In genomic region chr10:33304553-33304952, GRCh38 we compare ENCODE assay signal across 19 cellular contexts. TPM values are rescaled to one million over a fixed set of nuclear protein-coding genes. Genes with fewer than 3 reads are reported as not detected.
"Had no signal": no experiment of that assay in that cellular context is flagged by ENCODE, and none has a peak within 500 bp of the region (broad histone marks: within the 10 kb centered on the region; RNA-seq: fewer than 3 reads in every experiment).

No MANE protein-coding gene starts in this region.

- DNase-seq: activated CD4-positive, alpha-beta memory T cell treated with anti-CD3 and anti-CD28 coated beads, Interleukin-2, amount 10 ng/mL, durations not matched to agents 7 days and 5 days; activated CD8-positive, alpha-beta memory T cell treated with anti-CD3 and anti-CD28 coated beads, Interleukin-2, amount 50 U/mL, for 4 hours; activated naive CD4-positive, alpha-beta T cell; aorta; endodermal cell; foreskin fibroblast; head of caudate nucleus; left ventricle myocardium superior; midbrain; naive thymus-derived CD4-positive, alpha-beta T cell; sigmoid colon; stimulated activated CD4-positive, alpha-beta T cell treated with anti-CD3 and anti-CD28 coated beads, Interleukin-15, amount 100 ng/mL, for 24 hours; stimulated activated CD4-positive, alpha-beta T cell treated with anti-CD3 and anti-CD28 coated beads, Interleukin-4, amount 100 ng/mL, for 24 hours had no signal

- FAIRE-seq: bronchial epithelial cell, keratinocyte had no signal

- ATAC-seq: left ventricle myocardium superior; naive thymus-derived CD4-positive, alpha-beta T cell had no signal

- H3K36me3 Mint-ChIP-seq: naive thymus-derived CD4-positive, alpha-beta T cell had no signal

- H3K27ac ChIP-seq: prostate gland had no signal

- H3K27me3 ChIP-seq: sigmoid colon had no signal

- H3K9me3 Mint-ChIP-seq: activated CD4-positive, alpha-beta memory T cell treated with anti-CD3 and anti-CD28 coated beads, Interleukin-2, amount 10 ng/mL, durations not matched to agents 7 days and 5 days; endodermal cell; stimulated activated naive CD8-positive, alpha-beta T cell treated with anti-CD3 and anti-CD28 coated beads, Interleukin-15, Interleukin-2, amounts not matched to agents 100 ng/mL and 50 ng/mL, for 24 hours; T-helper 2 cell treated with Interferon-gamma antibody and Interleukin-4, amounts not matched to agents 5 μg/mL and 100 μg/mL, for 36 hours had no signal

- H3K4me1 ChIP-seq: prostate gland had no signal

- H3K27ac Mint-ChIP-seq: activated CD4-positive, alpha-beta memory T cell treated with anti-CD3 and anti-CD28 coated beads, Interleukin-2, amount 10 ng/mL, durations not matched to agents 7 days and 5 days; activated T-helper 1 cell treated with anti-CD3 and anti-CD28 coated beads, Interleukin-12 subunit alpha, Interleukin-12 subunit beta, Interleukin-2, Interleukin-4 antibody, amounts not matched to agents 30 ng/mL and 10 ng/mL and 1 ng/mL, durations not matched to agents 14 hours and 24 hours and 36 hours; endodermal cell; naive thymus-derived CD4-positive, alpha-beta T cell; stimulated activated naive CD8-positive, alpha-beta T cell treated with anti-CD3 and anti-CD28 coated beads, Interleukin-15, Interleukin-2, amounts not matched to agents 100 ng/mL and 50 ng/mL, for 24 hours; T-helper 2 cell treated with Interferon-gamma antibody and Interleukin-4, amounts not matched to agents 5 μg/mL and 100 μg/mL, for 36 hours had no signal

- H3K9me3 ChIP-seq: prostate gland, sigmoid colon had no signal

- H3K4me3 Mint-ChIP-seq: activated CD4-positive, alpha-beta memory T cell treated with anti-CD3 and anti-CD28 coated beads, Interleukin-2, amount 10 ng/mL, durations not matched to agents 7 days and 5 days; activated T-helper 1 cell treated with anti-CD3 and anti-CD28 coated beads, Interleukin-12 subunit alpha, Interleukin-12 subunit beta, Interleukin-2, Interleukin-4 antibody, amounts not matched to agents 30 ng/mL and 10 ng/mL and 1 ng/mL, durations not matched to agents 14 hours and 24 hours and 36 hours; endodermal cell; naive thymus-derived CD4-positive, alpha-beta T cell; stimulated activated naive CD8-positive, alpha-beta T cell treated with anti-CD3 and anti-CD28 coated beads, Interleukin-15, Interleukin-2, amounts not matched to agents 100 ng/mL and 50 ng/mL, for 24 hours; T-helper 2 cell treated with Interferon-gamma antibody and Interleukin-4, amounts not matched to agents 5 μg/mL and 100 μg/mL, for 36 hours had no signal

- H3K4me3 ChIP-seq: prostate gland, sigmoid colon had no signal

- H3K36me3 ChIP-seq: prostate gland, sigmoid colon had no signal

RNA-seq across cellular contexts. Expression of gene NRP1, which starts 29.9 kb away (rescaled TPM):
- polyA plus RNA-seq: naive thymus-derived CD4-positive, alpha-beta T cell had no signal
